8 cellular contexts compared by ENCODE assay signal in genomic region chr17:38873646-38874380, GRCh38. TPM values are rescaled to one million over a fixed set of nuclear protein-coding genes. Genes with fewer than 3 reads are reported as not detected.
A peak's percentile ranks its signal among the peaks of the same experiment; 100 is the strongest.
DNase-seq lines count a peak whose midpoint lies in the region; TF ChIP-seq lines count a peak whose summit lies in the region.

No MANE protein-coding gene starts in this region.

- no peak overlapping the region for H3K9ac ChIP-seq in neural progenitor cell

- H3K4me3 ChIP-seq in AG09309 (ENCODE audit: control insufficient read depth, low read depth, low read length) = peak overlapping the region; percentile 3
- H3K4me3 ChIP-seq in neural progenitor cell = no peak overlapping the region

- H3K4me2 ChIP-seq in neural progenitor cell = no peak overlapping the region

- H3K4me3 Mint-ChIP-seq in IgD-negative memory B cell (peak overlapping the region in 3 of 4 donors; percentile 51 to 99 (median 73)), neural progenitor cell (peak overlapping the region; percentile 57)
- no peak overlapping the region for H3K4me3 Mint-ChIP-seq in dendritic cell treated with granulocyte-macrophage colony-stimulating factor and Interleukin-4, amounts not matched to agents 40 ng/mL and 50 ng/mL, for 4 days
- no peak overlapping the region for H3K4me3 Mint-ChIP-seq in activated T-helper 2 cell treated with anti-CD3 and anti-CD28 coated beads, Interferon-gamma antibody, Interleukin-2, Interleukin-4, amounts not matched to agents 10 μg/mL and 5 μg/mL and 100 μg/mL, durations not matched to agents 14 hours and 24 hours and 36 hours (ENCODE audit: low read depth)

- no peak overlapping the region for H2AFZ ChIP-seq in neural progenitor cell (replicated peaks)

- intact Hi-C loops in dendritic cell treated with granulocyte-macrophage colony-stimulating factor and Interleukin-4, amounts not matched to agents 40 ng/mL and 50 ng/mL, for 4 days (cut with micrococcal nuclease) = no loop called here
- intact Hi-C loops in activated T-helper 2 cell treated with anti-CD3 and anti-CD28 coated beads, Interferon-gamma antibody, Interleukin-2, Interleukin-4, amounts not matched to agents 10 μg/mL and 5 μg/mL and 100 μg/mL, durations not matched to agents 14 hours and 24 hours and 36 hours (cut with micrococcal nuclease) = loop anchor here (5.0 kb wide), 2 partner anchors 172 to 278 kb away; partner anchors contain the start of gene PLXDC1

- no peaks in the 10 kb centered on the region for H3K36me3 ChIP-seq in neural progenitor cell

- H3F3A ChIP-seq in neural progenitor cell (ENCODE audit: low read depth) = peaks cover 25% of the 10 kb centered on the region

- H3K4me1 ChIP-seq in neural progenitor cell = peaks cover 28% of the 10 kb centered on the region

- H3K36me3 Mint-ChIP-seq in IgD-negative memory B cell (peaks cover 3% of the 10 kb centered on the region), neural progenitor cell (peaks cover 9% of the 10 kb centered on the region)
- peaks cover 88% of the 10 kb centered on the region for H3K36me3 Mint-ChIP-seq in dendritic cell treated with granulocyte-macrophage colony-stimulating factor and Interleukin-4, amounts not matched to agents 40 ng/mL and 50 ng/mL, for 4 days (ENCODE audit: low read depth)
- peaks cover 38% of the 10 kb centered on the region for H3K36me3 Mint-ChIP-seq in activated T-helper 2 cell treated with anti-CD3 and anti-CD28 coated beads, Interferon-gamma antibody, Interleukin-2, Interleukin-4, amounts not matched to agents 10 μg/mL and 5 μg/mL and 100 μg/mL, durations not matched to agents 14 hours and 24 hours and 36 hours (ENCODE audit: low read depth)

- H3K27ac Mint-ChIP-seq in IgD-negative memory B cell (peak overlapping the region; percentile 33 to 100 (median 99)), neural progenitor cell (peak overlapping the region; percentile 87)
- peak overlapping the region; percentile 97 for H3K27ac Mint-ChIP-seq in dendritic cell treated with granulocyte-macrophage colony-stimulating factor and Interleukin-4, amounts not matched to agents 40 ng/mL and 50 ng/mL, for 4 days
- H3K27ac Mint-ChIP-seq in activated T-helper 2 cell treated with anti-CD3 and anti-CD28 coated beads, Interferon-gamma antibody, Interleukin-2, Interleukin-4, amounts not matched to agents 10 μg/mL and 5 μg/mL and 100 μg/mL, durations not matched to agents 14 hours and 24 hours and 36 hours = no peak overlapping the region

- peaks cover 35% of the 10 kb centered on the region for H4K20me1 ChIP-seq in neural progenitor cell (ENCODE audit: low read depth)

- H3K4me1 Mint-ChIP-seq in IgD-negative memory B cell (peaks cover 42 to 57% (median 49%) of the 10 kb centered on the region in 3 donors), neural progenitor cell (peaks cover 65% of the 10 kb centered on the region)
- H3K4me1 Mint-ChIP-seq in dendritic cell treated with granulocyte-macrophage colony-stimulating factor and Interleukin-4, amounts not matched to agents 40 ng/mL and 50 ng/mL, for 4 days (ENCODE audit: low read depth) = peaks cover 78% of the 10 kb centered on the region
- peaks cover 45% of the 10 kb centered on the region for H3K4me1 Mint-ChIP-seq in activated T-helper 2 cell treated with anti-CD3 and anti-CD28 coated beads, Interferon-gamma antibody, Interleukin-2, Interleukin-4, amounts not matched to agents 10 μg/mL and 5 μg/mL and 100 μg/mL, durations not matched to agents 14 hours and 24 hours and 36 hours (ENCODE audit: low read depth)

- H3K27me3 Mint-ChIP-seq in IgD-negative memory B cell (no peaks in the 10 kb centered on the region), neural progenitor cell (ENCODE audit: insufficient read depth, low read depth) (peaks cover 18% of the 10 kb centered on the region)
- H3K27me3 Mint-ChIP-seq in dendritic cell treated with granulocyte-macrophage colony-stimulating factor and Interleukin-4, amounts not matched to agents 40 ng/mL and 50 ng/mL, for 4 days = no peaks in the 10 kb centered on the region
- no peaks in the 10 kb centered on the region for H3K27me3 Mint-ChIP-seq in activated T-helper 2 cell treated with anti-CD3 and anti-CD28 coated beads, Interferon-gamma antibody, Interleukin-2, Interleukin-4, amounts not matched to agents 10 μg/mL and 5 μg/mL and 100 μg/mL, durations not matched to agents 14 hours and 24 hours and 36 hours (ENCODE audit: low read depth)

- H3K27ac ChIP-seq in neural progenitor cell = no peak overlapping the region

- TF ChIP-seq CTCF in AG09309 (IDR thresholded peaks at IDR 0.05; ENCODE audit: control insufficient read depth, insufficient read depth, low read depth, low read length, missing control alignments) = no peak
- no peak for TF ChIP-seq CTCF in neural progenitor cell (IDR thresholded peaks at IDR 0.05)

- H3K27me3 ChIP-seq in neural progenitor cell = peaks cover 2% of the 10 kb centered on the region

- H3K9me3 Mint-ChIP-seq in IgD-negative memory B cell (no peaks in the 10 kb centered on the region), neural progenitor cell (peaks cover 5% of the 10 kb centered on the region)
- no peaks in the 10 kb centered on the region for H3K9me3 Mint-ChIP-seq in dendritic cell treated with granulocyte-macrophage colony-stimulating factor and Interleukin-4, amounts not matched to agents 40 ng/mL and 50 ng/mL, for 4 days
- H3K9me3 Mint-ChIP-seq in activated T-helper 2 cell treated with anti-CD3 and anti-CD28 coated beads, Interferon-gamma antibody, Interleukin-2, Interleukin-4, amounts not matched to agents 10 μg/mL and 5 μg/mL and 100 μg/mL, durations not matched to agents 14 hours and 24 hours and 36 hours = no peaks in the 10 kb centered on the region

- H3K9me3 ChIP-seq in neural progenitor cell (ENCODE audit: low read depth) = no peaks in the 10 kb centered on the region

- DNase-seq in AG09309 (ENCODE audit: low read depth) (no peak), neural progenitor cell (ENCODE audit: low spot score) (peak; percentile 4), SW480 (ENCODE audit: low spot score) (no peak), globus pallidus (ENCODE audit: low spot score) (no peak)
- no peak for DNase-seq in activated T-helper 2 cell treated with anti-CD3 and anti-CD28 coated beads, Interferon-gamma antibody, Interleukin-2, Interleukin-4, amounts not matched to agents 10 μg/mL and 5 μg/mL and 100 μg/mL, durations not matched to agents 14 hours and 24 hours and 36 hours (ENCODE audit: low spot score)
- DNase-seq in stimulated activated CD4-positive, alpha-beta T cell treated with anti-CD3 and anti-CD28 coated beads, Interleukin-4, amount 100 ng/mL, for 4 hours = no peak

- H3K79me2 ChIP-seq in neural progenitor cell (ENCODE audit: low read depth) = peaks cover 78% of the 10 kb centered on the region

RNA-seq across cellular contexts. Expression of gene LASP1, which starts 4.0 kb away (rescaled TPM):
- 44.5 TPM for polyA plus RNA-seq in IgD-negative memory B cell
- total RNA-seq in neural progenitor cell (ENCODE audit: low replicate concordance) = 45.2 and 85.1 TPM in 2 replicates
- 151 and 156 TPM in 2 replicates for total RNA-seq in activated T-helper 2 cell treated with anti-CD3 and anti-CD28 coated beads, Interferon-gamma antibody, Interleukin-2, Interleukin-4, amounts not matched to agents 10 μg/mL and 5 μg/mL and 100 μg/mL, durations not matched to agents 14 hours and 24 hours and 36 hours

RNA-seq across cellular contexts. Expression of gene RPL23, which starts 20.3 kb away (rescaled TPM):
- polyA plus RNA-seq in IgD-negative memory B cell = 1,385 TPM
- total RNA-seq in neural progenitor cell (ENCODE audit: low replicate concordance) = 1,779 and 3,404 TPM in 2 replicates
- total RNA-seq in activated T-helper 2 cell treated with anti-CD3 and anti-CD28 coated beads, Interferon-gamma antibody, Interleukin-2, Interleukin-4, amounts not matched to agents 10 μg/mL and 5 μg/mL and 100 μg/mL, durations not matched to agents 14 hours and 24 hours and 36 hours = 1,775 and 1,796 TPM in 2 replicates

RNA-seq across cellular contexts. Expression of gene CWC25, which starts 48.7 kb away (rescaled TPM):
- polyA plus RNA-seq in IgD-negative memory B cell = 17.1 TPM
- total RNA-seq in neural progenitor cell (ENCODE audit: low replicate concordance) = 15.2 and 19.2 TPM in 2 replicates
- 23.0 and 26.4 TPM in 2 replicates for total RNA-seq in activated T-helper 2 cell treated with anti-CD3 and anti-CD28 coated beads, Interferon-gamma antibody, Interleukin-2, Interleukin-4, amounts not matched to agents 10 μg/mL and 5 μg/mL and 100 μg/mL, durations not matched to agents 14 hours and 24 hours and 36 hours

Comparison
In these comparisons a context has a peak if more than half of its experiments do, and no peak if none do; other contexts are left out.
1. H3K4me3 Mint-ChIP-seq: peak in IgD-negative memory B cell (3 of 4) and neural progenitor cell (single experiment); none in dendritic cell treated with granulocyte-macrophage colony-stimulating factor and Interleukin-4, amounts not matched to agents 40 ng/mL and 50 ng/mL, for 4 days (single experiment) and activated T-helper 2 cell treated with anti-CD3 and anti-CD28 coated beads, Interferon-gamma antibody, Interleukin-2, Interleukin-4, amounts not matched to agents 10 μg/mL and 5 μg/mL and 100 μg/mL, durations not matched to agents 14 hours and 24 hours and 36 hours (single experiment).